Comparison of ENCODE assay signal across 19 cellular contexts in the genomic region with DNA sequence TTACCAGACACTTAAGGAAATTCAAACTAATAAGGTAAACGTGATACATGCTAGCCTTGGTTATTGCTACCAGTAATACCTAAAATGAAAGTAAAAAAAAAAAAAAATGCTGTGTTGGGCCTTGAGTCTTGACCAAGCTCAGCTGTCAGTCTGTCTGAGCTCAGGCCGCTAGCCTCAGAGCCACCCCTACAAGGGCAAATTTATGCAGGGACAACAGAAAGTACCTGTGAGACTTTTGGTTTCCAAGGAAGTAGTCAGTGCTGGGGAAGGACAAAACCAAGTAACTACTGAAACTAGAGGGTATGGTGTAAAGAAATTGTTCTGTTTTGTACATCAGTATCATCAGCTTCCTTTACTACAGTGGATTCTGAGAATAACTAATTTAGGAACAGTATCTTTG.
A peak's percentile ranks its signal among the peaks of the same experiment; 100 is the strongest.
DNase-seq lines count a peak whose midpoint lies in the region; ATAC-seq lines count a peak whose summit lies in the region.
"Had no signal": no experiment of that assay in that cellular context is flagged by ENCODE, and none has a peak within 500 bp of the region (broad histone marks: within the 10 kb centered on the region; RNA-seq: fewer than 3 reads in every experiment).

No MANE protein-coding gene starts in this region.

- intact Hi-C loops in activated T-helper 1 cell treated with anti-CD3 and anti-CD28 coated beads, Interleukin-12 subunit alpha, Interleukin-12 subunit beta, Interleukin-2, Interleukin-4 antibody, amounts not matched to agents 30 ng/mL and 10 ng/mL and 1 ng/mL, durations not matched to agents 14 hours and 24 hours and 36 hours (cut with micrococcal nuclease): no loop called here

- H3K27ac Mint-ChIP-seq in T-helper 2 cell treated with Interferon-gamma antibody and Interleukin-4, amounts not matched to agents 5 μg/mL and 100 μg/mL, for 36 hours: no peak overlapping the region
- H3K27ac Mint-ChIP-seq in activated T-helper 1 cell treated with anti-CD3 and anti-CD28 coated beads, Interleukin-12 subunit alpha, Interleukin-12 subunit beta, Interleukin-2, Interleukin-4 antibody, amounts not matched to agents 30 ng/mL and 10 ng/mL and 1 ng/mL, durations not matched to agents 14 hours and 24 hours and 36 hours: no peak overlapping the region
- H3K27ac Mint-ChIP-seq: naive B cell had no signal

- H3K4me1 ChIP-seq in Karpas-422 (ENCODE audit: low read length): no peaks in the 10 kb centered on the region
- H3K4me1 ChIP-seq: esophagus squamous epithelium had no signal

- peaks cover 21% of the 10 kb centered on the region for H3K9me3 Mint-ChIP-seq in T-helper 2 cell treated with Interferon-gamma antibody and Interleukin-4, amounts not matched to agents 5 μg/mL and 100 μg/mL, for 36 hours
- H3K9me3 Mint-ChIP-seq in activated T-helper 1 cell treated with anti-CD3 and anti-CD28 coated beads, Interleukin-12 subunit alpha, Interleukin-12 subunit beta, Interleukin-2, Interleukin-4 antibody, amounts not matched to agents 30 ng/mL and 10 ng/mL and 1 ng/mL, durations not matched to agents 14 hours and 24 hours and 36 hours: peaks cover 4% of the 10 kb centered on the region

- H3K36me3 ChIP-seq in Karpas-422 (ENCODE audit: insufficient read depth, low read length): no peaks in the 10 kb centered on the region
- H3K36me3 ChIP-seq: esophagus squamous epithelium had no signal

- no peaks in the 10 kb centered on the region for H3K9me3 ChIP-seq in Karpas-422 (ENCODE audit: low read length)
- H3K9me3 ChIP-seq: esophagus squamous epithelium had no signal

- no peaks in the 10 kb centered on the region for H3K79me2 ChIP-seq in Karpas-422 (ENCODE audit: low read length)
- H3K79me2 ChIP-seq: hepatocyte had no signal

- no peak overlapping the region for H3K4me2 ChIP-seq in Karpas-422 (ENCODE audit: low read depth, low read length, poor library complexity, severe bottlenecking)
- H3K4me2 ChIP-seq: hepatocyte had no signal

- H2AFZ ChIP-seq in Karpas-422 (ENCODE audit: low read length): peak overlapping the region; percentile 29; the same call in 1 of the 2 replicates
- H2AFZ ChIP-seq: GM23248, hepatocyte had no signal

- no peak for DNase-seq in Karpas-422
- DNase-seq in T-helper 2 cell treated with Interferon-gamma antibody and Interleukin-4, amounts not matched to agents 5 μg/mL and 100 μg/mL, for 36 hours (ENCODE audit: low spot score): no peak
- DNase-seq in activated T-cell treated with anti-CD3 and anti-CD28 coated beads for 4 hours: no peak
- no peak for DNase-seq in activated T-helper 1 cell treated with anti-CD3 and anti-CD28 coated beads, Interleukin-12 subunit alpha, Interleukin-12 subunit beta, Interleukin-2, Interleukin-4 antibody, amounts not matched to agents 30 ng/mL and 10 ng/mL and 1 ng/mL, durations not matched to agents 14 hours and 24 hours and 36 hours (ENCODE audit: low spot score)
- no peak for DNase-seq in NCI-H187 treated with DMSO at 0.1 percent for 48 hours (lab: John Stamatoyannopoulos, UW)
- DNase-seq: activated CD4-positive, alpha-beta T cell treated with anti-CD3 and anti-CD28 coated beads for 48 hours; activated T-cell treated with anti-CD3 and anti-CD28 coated beads, Interleukin-2, amount 50 U/mL, for 48 hours; anterior cingulate cortex; esophagus squamous epithelium; GM23248; left colon; naive B cell; NCI-H2081; stimulated activated CD4-positive, alpha-beta T cell treated with anti-CD3 and anti-CD28 coated beads, Interleukin-15, amount 100 ng/mL, for 24 hours had no signal

- H3K4me3 Mint-ChIP-seq in T-helper 2 cell treated with Interferon-gamma antibody and Interleukin-4, amounts not matched to agents 5 μg/mL and 100 μg/mL, for 36 hours: no peak overlapping the region
- no peak overlapping the region for H3K4me3 Mint-ChIP-seq in activated T-helper 1 cell treated with anti-CD3 and anti-CD28 coated beads, Interleukin-12 subunit alpha, Interleukin-12 subunit beta, Interleukin-2, Interleukin-4 antibody, amounts not matched to agents 30 ng/mL and 10 ng/mL and 1 ng/mL, durations not matched to agents 14 hours and 24 hours and 36 hours
- H3K4me3 Mint-ChIP-seq: naive B cell had no signal

- no peaks in the 10 kb centered on the region for H3K27me3 Mint-ChIP-seq in T-helper 2 cell treated with Interferon-gamma antibody and Interleukin-4, amounts not matched to agents 5 μg/mL and 100 μg/mL, for 36 hours (ENCODE audit: low read depth)
- no peaks in the 10 kb centered on the region for H3K27me3 Mint-ChIP-seq in activated T-helper 1 cell treated with anti-CD3 and anti-CD28 coated beads, Interleukin-12 subunit alpha, Interleukin-12 subunit beta, Interleukin-2, Interleukin-4 antibody, amounts not matched to agents 30 ng/mL and 10 ng/mL and 1 ng/mL, durations not matched to agents 14 hours and 24 hours and 36 hours (ENCODE audit: insufficient read depth)
- H3K27me3 Mint-ChIP-seq: naive B cell had no signal

- no peaks in the 10 kb centered on the region for H3K4me1 Mint-ChIP-seq in T-helper 2 cell treated with Interferon-gamma antibody and Interleukin-4, amounts not matched to agents 5 μg/mL and 100 μg/mL, for 36 hours (ENCODE audit: low read depth)
- H3K4me1 Mint-ChIP-seq in activated T-helper 1 cell treated with anti-CD3 and anti-CD28 coated beads, Interleukin-12 subunit alpha, Interleukin-12 subunit beta, Interleukin-2, Interleukin-4 antibody, amounts not matched to agents 30 ng/mL and 10 ng/mL and 1 ng/mL, durations not matched to agents 14 hours and 24 hours and 36 hours (ENCODE audit: low read depth): no peaks in the 10 kb centered on the region
- H3K4me1 Mint-ChIP-seq: naive B cell had no signal

- H3K27me3 ChIP-seq in Karpas-422 (ENCODE audit: low read length): no peaks in the 10 kb centered on the region
- H3K27me3 ChIP-seq: esophagus squamous epithelium, hepatocyte had no signal

- ATAC-seq in GM18520 (IDR thresholded peaks at IDR 0.05; ENCODE audit: unreplicated experiment): peak; percentile 94
- ATAC-seq in GM21515 (IDR thresholded peaks at IDR 0.05; ENCODE audit: unreplicated experiment): peak; percentile 53
- ATAC-seq in HG03064 (IDR thresholded peaks at IDR 0.05; ENCODE audit: low read depth, unreplicated experiment): peak; percentile 96
- ATAC-seq: left colon had no signal

- no peak overlapping the region for H3K4me3 ChIP-seq in Karpas-422 (ENCODE audit: low read length)
- H3K4me3 ChIP-seq: coronary artery, esophagus squamous epithelium, GM23248, hepatocyte had no signal

- no peak overlapping the region for H3K9ac ChIP-seq in Karpas-422 (ENCODE audit: low read length)
- H3K9ac ChIP-seq: GM23248 had no signal

- no peaks in the 10 kb centered on the region for H3K36me3 Mint-ChIP-seq in T-helper 2 cell treated with Interferon-gamma antibody and Interleukin-4, amounts not matched to agents 5 μg/mL and 100 μg/mL, for 36 hours (ENCODE audit: low read depth)
- H3K36me3 Mint-ChIP-seq in activated T-helper 1 cell treated with anti-CD3 and anti-CD28 coated beads, Interleukin-12 subunit alpha, Interleukin-12 subunit beta, Interleukin-2, Interleukin-4 antibody, amounts not matched to agents 30 ng/mL and 10 ng/mL and 1 ng/mL, durations not matched to agents 14 hours and 24 hours and 36 hours (ENCODE audit: low read depth): no peaks in the 10 kb centered on the region
- H3K36me3 Mint-ChIP-seq: naive B cell had no signal

- no peaks in the 10 kb centered on the region for H4K20me1 ChIP-seq in Karpas-422 (ENCODE audit: insufficient read depth, low read depth, low read length)

- no peak overlapping the region for H3K27ac ChIP-seq in Karpas-422 (ENCODE audit: low read length)
- H3K27ac ChIP-seq: coronary artery, esophagus squamous epithelium, GM23248, hepatocyte had no signal

- H3K9me2 ChIP-seq in Karpas-422 (replicated peaks; ENCODE audit: insufficient read depth, low read length): no peaks in the 10 kb centered on the region
